In genomic region chr11:1748467-1749019, GRCh38 we compare ENCODE assay signal across 11 cellular contexts. TPM values are rescaled to one million over a fixed set of nuclear protein-coding genes. Genes with fewer than 3 reads are reported as not detected.
DNase-seq lines count a peak whose midpoint lies in the region; ATAC-seq and TF ChIP-seq lines count a peak whose summit lies in the region.
"Had no signal": no experiment of that assay in that cellular context is flagged by ENCODE, and none has a peak within 500 bp of the region (broad histone marks: within the 10 kb centered on the region; RNA-seq: fewer than 3 reads in every experiment).

No MANE protein-coding gene starts in this region.

- DNase-seq in cardiac muscle cell (ENCODE audit: low read depth in 1 of 2, low spot score in 1 of 2) = no peak
- DNase-seq in cardiac septum (ENCODE audit: low spot score) = no peak
- DNase-seq in natural killer cell = peak; percentile 20
- DNase-seq in aorta = peak; percentile 55 to 74
- DNase-seq in midbrain (lab: John Stamatoyannopoulos, UW) = no peak
- DNase-seq in kidney tubule cell (ENCODE audit: low spot score) = no peak
- DNase-seq: effector CD8-positive, alpha-beta T cell; MM.1S; PC-9 had no signal

- H3K4me1 ChIP-seq in cardiac muscle cell (ENCODE audit: low read depth) (peaks cover 5% of the 10 kb centered on the region), esophagus (ENCODE audit: control insufficient read depth in 2 of 2, insufficient read depth in 2 of 2, low read length in 1 of 2) (peaks cover 10 to 19% of the 10 kb centered on the region in 2 donors), aorta (ENCODE audit: control insufficient read depth in 1 of 2, insufficient read depth in 2 of 2, low read length in 2 of 2) (no peaks in the 10 kb centered on the region)

- TF ChIP-seq CTCF in cardiac muscle cell (IDR thresholded peaks at IDR 0.05; ENCODE audit: low read depth, low read length) (no peak), natural killer cell (IDR thresholded peaks at IDR 0.05) (no peak)

- H3K27me3 ChIP-seq in cardiac muscle cell (peaks cover 44% of the 10 kb centered on the region), esophagus (ENCODE audit: control insufficient read depth in 1 of 2, insufficient read depth in 2 of 2, low read length in 2 of 2) (no peaks in the 10 kb centered on the region), aorta (ENCODE audit: control insufficient read depth in 1 of 2, insufficient read depth in 2 of 2, low read length in 1 of 2) (no peaks in the 10 kb centered on the region)

- no peak overlapping the region for H3K27ac ChIP-seq in cardiac muscle cell
- H3K27ac ChIP-seq in esophagus (ENCODE audit: low read depth in 2 of 2, low read length in 1 of 2) = no peak overlapping the region
- H3K27ac ChIP-seq in aorta (ENCODE audit: low read depth in 1 of 2, low read length in 2 of 2) = peak overlapping the region in 1 of 2 donors; percentile 45
- H3K27ac ChIP-seq: PC-9 had no signal

- peak overlapping the region; percentile 35 for H3K4me3 ChIP-seq in cardiac muscle cell
- H3K4me3 ChIP-seq in esophagus (ENCODE audit: low read depth in 1 of 2, low read length in 2 of 2) = peak overlapping the region; percentile 20 to 26
- peak overlapping the region; percentile 56 to 59 for H3K4me3 ChIP-seq in aorta (ENCODE audit: low read length in 2 of 2)
- H3K4me3 ChIP-seq: PC-9 had no signal

- peaks cover 18 to 65% of the 10 kb centered on the region in 2 donors for H3K4me1 Mint-ChIP-seq in natural killer cell

- H3K27me3 Mint-ChIP-seq in natural killer cell (ENCODE audit: low read depth in 2 of 2) = peaks cover 0 to 13% of the 10 kb centered on the region in 2 donors

- no peak overlapping the region for H3K27ac Mint-ChIP-seq in natural killer cell

- WGBS in esophagus, 2 donors = 2 to 3% methylated on average over 53 to 61 of the region's 61 CpGs
- whole genome bisulfite sequencing in aorta, 2 donors = 1% methylated on average over 51 to 61 of the region's 61 CpGs

- intact Hi-C loops in cardiac septum (cut with DNase I) (no loop called here), natural killer cell (cut with micrococcal nuclease) (no loop called here), aorta (cut with DNase I) (loop anchor here (2.0 to 5.0 kb wide), 3 partner anchors 51 to 79 kb away; partner anchors contain the start of gene KRTAP5-6 (in 1 of the 2))

- H3K4me3 Mint-ChIP-seq in natural killer cell = peak overlapping the region; percentile 78

- H3K36me3 ChIP-seq in cardiac muscle cell (peaks cover 5% of the 10 kb centered on the region), esophagus (ENCODE audit: control insufficient read depth in 2 of 2, insufficient read depth in 2 of 2, low read length in 1 of 2) (peaks cover 0 to 11% of the 10 kb centered on the region in 2 donors), aorta (ENCODE audit: control insufficient read depth in 1 of 2, insufficient read depth in 2 of 2, low read length in 1 of 2) (peaks cover 0 to 4% of the 10 kb centered on the region in 2 donors)

- H3K9me3 Mint-ChIP-seq in natural killer cell = no peaks in the 10 kb centered on the region

- ATAC-seq in natural killer cell = peak in 2 of 3 donors; percentile 20 to 34
- ATAC-seq in aorta (ENCODE audit: low FRiP score) = no peak
- no peak for ATAC-seq in GM21526 (IDR thresholded peaks at IDR 0.05; ENCODE audit: low FRiP score, unreplicated experiment)

- H3K9me3 ChIP-seq in cardiac muscle cell (ENCODE audit: low read depth) (no peaks in the 10 kb centered on the region), esophagus (ENCODE audit: control insufficient read depth in 2 of 2, insufficient read depth in 1 of 2, low read depth in 1 of 2, low read length in 1 of 2) (peaks cover 0 to 2% of the 10 kb centered on the region in 2 donors), aorta (ENCODE audit: control insufficient read depth, low read length) (no peaks in the 10 kb centered on the region)

- no peaks in the 10 kb centered on the region for H3K36me3 Mint-ChIP-seq in natural killer cell

RNA-seq across cellular contexts. Expression of gene IFITM10, which starts 1.9 kb away (rescaled TPM):
- total RNA-seq in cardiac muscle cell = 1.9 TPM in 1 of 2 replicates, not detected in the other
- polyA plus RNA-seq in cardiac muscle cell = 1.4 TPM in 1 of 2 replicates, not detected in the other
- 2.0 TPM for total RNA-seq in cardiac septum
- 1 to 10 TPM in 1 of 2 donors, under 1 TPM in 1; 0.73 to 1.1 TPM for polyA plus RNA-seq in esophagus
- total RNA-seq in natural killer cell = 1 to 10 TPM; 5.5 to 8.1 (median 6.5) TPM
- total RNA-seq in aorta = 10 to 100 TPM; 10.7 to 15.0 TPM
- 10 to 100 TPM in 1 of 2 donors, 1 to 10 TPM in 1; 1.9 to 47.7 TPM for polyA plus RNA-seq in aorta

RNA-seq across cellular contexts. Expression of gene CTSD, which starts 15.2 kb away (rescaled TPM):
- total RNA-seq in cardiac muscle cell (221 and 239 TPM in 2 replicates), cardiac septum (521 TPM), natural killer cell (100 to 1,000 TPM; 388 to 446 (median 415) TPM), aorta (100 to 1,000 TPM; 473 to 535 TPM)
- polyA plus RNA-seq in cardiac muscle cell (231 and 258 TPM in 2 replicates), esophagus (100 to 1,000 TPM; 273 to 284 TPM), aorta (100 to 1,000 TPM; 619 to 646 TPM)

RNA-seq across cellular contexts. Expression of gene KRTAP5-6, which starts 51.5 kb away (rescaled TPM):
- total RNA-seq in cardiac muscle cell = not detected in 2 replicates
- polyA plus RNA-seq in cardiac muscle cell = not detected in 2 replicates
- not detected for total RNA-seq in cardiac septum
- polyA plus RNA-seq in esophagus = not detected
- not detected for total RNA-seq in natural killer cell
- total RNA-seq in aorta = not detected
- polyA plus RNA-seq in aorta = not detected
- total RNA-seq: PC-9 had no signal

Comparison
In these comparisons a context has a peak if more than half of its experiments do, and no peak if none do; other contexts are left out.
1. DNase-seq: peak in natural killer cell (single experiment) and aorta (2 of 2); none in cardiac muscle cell (0 of 2), cardiac septum (single experiment), midbrain (single experiment) and kidney tubule cell (single experiment).
2. ATAC-seq: peak in natural killer cell (2 of 3); none in aorta (single experiment) and GM21526 (single experiment).
3. intact Hi-C loops: an anchor here in aorta (2.0 to 5.0 kb wide); none called in cardiac septum and natural killer cell.
4. Peak in every context shown above with its lines, with median percentiles within 50 percentile points of each other: H3K4me3 ChIP-seq.